Comparison of ENCODE assay signal across 17 cellular contexts in the genomic region with DNA sequence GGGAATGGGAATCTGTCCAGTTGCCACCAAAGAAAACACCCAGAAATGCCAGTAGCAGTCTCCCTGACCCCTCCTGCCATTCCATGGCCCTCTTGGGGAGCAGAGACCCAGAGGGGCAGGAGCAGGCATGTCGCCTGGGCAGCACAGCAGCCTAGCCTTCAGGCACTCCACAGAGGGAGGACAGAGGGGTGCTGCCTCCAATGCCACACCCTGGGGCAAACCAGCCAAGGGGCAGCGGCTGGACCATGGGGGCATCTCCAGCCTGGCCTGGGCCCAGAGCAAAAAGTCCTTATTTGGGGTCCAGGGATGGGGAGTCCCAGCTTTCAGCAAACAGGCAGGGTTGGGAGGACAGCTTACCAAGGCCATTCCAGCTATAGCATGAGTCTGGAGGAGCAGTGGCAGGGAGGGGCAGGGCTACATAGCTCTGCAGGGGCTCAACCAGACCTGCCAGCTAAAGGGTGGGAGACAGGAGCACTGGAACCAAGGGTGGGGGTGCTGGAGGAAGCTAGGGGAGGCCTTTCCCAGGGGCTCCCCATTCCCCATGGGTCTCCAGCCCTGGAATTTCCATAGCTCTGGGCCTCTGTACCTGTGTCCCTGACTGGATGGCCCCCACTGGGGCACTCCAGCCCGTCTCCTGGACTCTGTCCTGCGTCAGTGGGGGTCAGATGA. TPM values are rescaled to one million over a fixed set of nuclear protein-coding genes. Genes with fewer than 3 reads are reported as not detected.
DNase-seq lines count a peak whose midpoint lies in the region; ATAC-seq and TF ChIP-seq lines count a peak whose summit lies in the region.
"Had no signal": no experiment of that assay in that cellular context is flagged by ENCODE, and none has a peak within 500 bp of the region (broad histone marks: within the 10 kb centered on the region; RNA-seq: fewer than 3 reads in every experiment).

No MANE protein-coding gene starts in this region.

- H3K27ac ChIP-seq in breast epithelium, result no peak overlapping the region
- no peak overlapping the region for H3K27ac ChIP-seq in neural progenitor cell
- H3K27ac ChIP-seq: hepatocyte had no signal

- CTCF ChIA-PET in MCF 10A (lab: Yijun Ruan, JAX), result interaction anchor here (0.6 to 0.9 kb wide), 2 partner anchors 37 to 363 kb away, joined by 3 to 5 read pairs; no protein-coding TSS in a partner anchor

- H3K9ac ChIP-seq in neural progenitor cell, result peak overlapping the region; percentile 45

- TF ChIP-seq POLR2A in breast epithelium (IDR thresholded peaks at IDR 0.05), result no peak

- H3K4me1 Mint-ChIP-seq in MCF 10A (ENCODE audit: insufficient read depth, unreplicated experiment), result peaks cover 24% of the 10 kb centered on the region
- peaks cover 93% of the 10 kb centered on the region for H3K4me1 Mint-ChIP-seq in brain
- peaks cover 37% of the 10 kb centered on the region for H3K4me1 Mint-ChIP-seq in neural progenitor cell

- DNase-seq in MCF 10A (ENCODE audit: unreplicated experiment) (no peak), breast epithelium (ENCODE audit: low spot score in 2 of 2) (no peak), neural progenitor cell (ENCODE audit: low spot score) (peak; percentile 1), iPS-NIHi7 (ENCODE audit: extremely low spot score) (no peak), SKM-1 treated with dmso at 0.1 percent for 144 hours (lab: John Stamatoyannopoulos, UW; ENCODE audit: unreplicated experiment) (no peak), DMS79 (lab: John Stamatoyannopoulos, UW) (no peak)
- DNase-seq: activated CD8-positive, alpha-beta T cell treated with anti-CD3 and anti-CD28 coated beads for 36 hours; activated T-cell treated with anti-CD3 and anti-CD28 coated beads, Interleukin-2, amount 50 U/mL, for 72 hours; amygdala; CD8-positive, alpha-beta T cell; left cardiac atrium; NCI-H2227 treated with DMSO at 0.1 percent for 48 hours had no signal

- H3K4me3 ChIP-seq in breast epithelium (no peak overlapping the region), neural progenitor cell (no peak overlapping the region)
- H3K4me3 ChIP-seq: hepatocyte, tibial nerve had no signal

- peaks cover 100% of the 10 kb centered on the region for H4K20me1 ChIP-seq in neural progenitor cell (ENCODE audit: low read depth)

- no peak overlapping the region for H2AFZ ChIP-seq in neural progenitor cell (replicated peaks)
- H2AFZ ChIP-seq: hepatocyte had no signal

- H3K4me3 Mint-ChIP-seq in MCF 10A (ENCODE audit: unreplicated experiment) (no peak overlapping the region), brain (peak overlapping the region in 2 of 5 experiments; percentile 15 to 35), neural progenitor cell (peak overlapping the region; percentile 15)
- H3K4me3 Mint-ChIP-seq: activated CD8-positive, alpha-beta T cell treated with anti-CD3 and anti-CD28 coated beads for 36 hours; CD8-positive, alpha-beta T cell had no signal

- H3K9me3 Mint-ChIP-seq in MCF 10A (ENCODE audit: unreplicated experiment), result no peaks in the 10 kb centered on the region
- H3K9me3 Mint-ChIP-seq in brain, result no peaks in the 10 kb centered on the region
- no peaks in the 10 kb centered on the region for H3K9me3 Mint-ChIP-seq in neural progenitor cell
- H3K9me3 Mint-ChIP-seq: activated CD8-positive, alpha-beta T cell treated with anti-CD3 and anti-CD28 coated beads for 36 hours; activated T-cell treated with anti-CD3 and anti-CD28 coated beads, Interleukin-2, amount 50 U/mL, for 72 hours; CD8-positive, alpha-beta T cell; stimulated activated memory B cell treated with anti-CD40 and anti-IgM and Interleukin-4, amounts not matched to agents 10 μg/mL and 1 μg/mL and 100 μg/mL, for 72 hours had no signal

- no peak overlapping the region for H3K4me2 ChIP-seq in neural progenitor cell
- H3K4me2 ChIP-seq: hepatocyte had no signal

- H3K36me3 Mint-ChIP-seq in MCF 10A (ENCODE audit: insufficient read depth, unreplicated experiment), result peaks cover 15% of the 10 kb centered on the region
- H3K36me3 Mint-ChIP-seq in brain, result no peaks in the 10 kb centered on the region
- H3K36me3 Mint-ChIP-seq in neural progenitor cell, result no peaks in the 10 kb centered on the region
- H3K36me3 Mint-ChIP-seq: stimulated activated memory B cell treated with anti-CD40 and anti-IgM and Interleukin-4, amounts not matched to agents 10 μg/mL and 1 μg/mL and 100 μg/mL, for 72 hours had no signal

- H3K4me1 ChIP-seq in breast epithelium (peaks cover 27 to 34% of the 10 kb centered on the region in 2 donors), neural progenitor cell (peaks cover 44% of the 10 kb centered on the region)

- H3K27me3 ChIP-seq in breast epithelium (no peaks in the 10 kb centered on the region), neural progenitor cell (no peaks in the 10 kb centered on the region)
- H3K27me3 ChIP-seq: hepatocyte, tibial nerve had no signal

- H3F3A ChIP-seq in neural progenitor cell (ENCODE audit: low read depth), result no peaks in the 10 kb centered on the region

- no peaks in the 10 kb centered on the region for H3K27me3 Mint-ChIP-seq in MCF 10A (ENCODE audit: insufficient read depth, unreplicated experiment)
- H3K27me3 Mint-ChIP-seq in brain, result no peaks in the 10 kb centered on the region
- peaks cover 3% of the 10 kb centered on the region for H3K27me3 Mint-ChIP-seq in neural progenitor cell (ENCODE audit: insufficient read depth, low read depth)
- H3K27me3 Mint-ChIP-seq: activated CD8-positive, alpha-beta T cell treated with anti-CD3 and anti-CD28 coated beads for 36 hours; stimulated activated memory B cell treated with anti-CD40 and anti-IgM and Interleukin-4, amounts not matched to agents 10 μg/mL and 1 μg/mL and 100 μg/mL, for 72 hours had no signal

- ATAC-seq in GM21786 (IDR thresholded peaks at IDR 0.05; ENCODE audit: unreplicated experiment), result no peak
- ATAC-seq: activated CD8-positive, alpha-beta T cell treated with anti-CD3 and anti-CD28 coated beads for 36 hours; activated T-cell treated with anti-CD3 and anti-CD28 coated beads, Interleukin-2, amount 50 U/mL, for 72 hours; CD8-positive, alpha-beta T cell; left cardiac atrium; stimulated activated memory B cell treated with anti-CD40 and anti-IgM and Interleukin-4, amounts not matched to agents 10 μg/mL and 1 μg/mL and 100 μg/mL, for 72 hours had no signal

- intact Hi-C loops in MCF 10A (cut with micrococcal nuclease) (no loop called here), breast epithelium (cut with DNase I; ENCODE audit: low total_unique reads) (no loop called here)

- TF ChIP-seq CTCF in MCF 10A (IDR thresholded peaks at IDR 0.05; ENCODE audit: unreplicated experiment) (no peak), breast epithelium (IDR thresholded peaks at IDR 0.05) (no peak), brain (conservative IDR thresholded peaks at IDR 0.05) (no peak), neural progenitor cell (IDR thresholded peaks at IDR 0.05) (no peak)

- POLR2A ChIA-PET in MCF 10A (lab: Yijun Ruan, JAX), result interaction anchor here (0.6 kb wide), 1 partner anchor 705 kb away, joined by 3 read pairs; a partner anchor contains a TSS

- H3K27ac Mint-ChIP-seq in MCF 10A (ENCODE audit: low read depth, unreplicated experiment) (peak overlapping the region; percentile 35), brain (peak overlapping the region in 3 of 5 experiments; percentile 28 to 87 (median 76)), neural progenitor cell (no peak overlapping the region)
- H3K27ac Mint-ChIP-seq: activated CD8-positive, alpha-beta T cell treated with anti-CD3 and anti-CD28 coated beads for 36 hours; activated T-cell treated with anti-CD3 and anti-CD28 coated beads, Interleukin-2, amount 50 U/mL, for 72 hours; CD8-positive, alpha-beta T cell; stimulated activated memory B cell treated with anti-CD40 and anti-IgM and Interleukin-4, amounts not matched to agents 10 μg/mL and 1 μg/mL and 100 μg/mL, for 72 hours had no signal

- H3K36me3 ChIP-seq in breast epithelium (no peaks in the 10 kb centered on the region), neural progenitor cell (no peaks in the 10 kb centered on the region)
- H3K36me3 ChIP-seq: tibial nerve had no signal

- H3K79me2 ChIP-seq in neural progenitor cell (ENCODE audit: low read depth), result peaks cover 100% of the 10 kb centered on the region

- BruUV-seq in MCF 10A (replicated peaks; lab: Mats Ljungman, UMichigan), result no TSS peak

- no peaks in the 10 kb centered on the region for H3K9me3 ChIP-seq in breast epithelium
- no peaks in the 10 kb centered on the region for H3K9me3 ChIP-seq in neural progenitor cell (ENCODE audit: low read depth)
- H3K9me3 ChIP-seq: tibial nerve had no signal

RNA-seq across cellular contexts. Expression of a gene that starts 6.7 kb away (rescaled TPM):
- total RNA-seq in MCF 10A (2022), result 25.6 and 26.8 TPM in 2 replicates
- total RNA-seq in breast epithelium, result 10 to 100 TPM; 21.6 to 26.2 (median 24.6) TPM
- polyA plus RNA-seq in brain (ENCODE audit: insufficient read depth, low read depth, low replicate concordance), result 84.9 TPM
- 14.8 and 21.7 TPM in 2 replicates for total RNA-seq in neural progenitor cell (ENCODE audit: low replicate concordance)

RNA-seq across cellular contexts. Expression of a gene that starts 35.9 kb away (rescaled TPM):
- total RNA-seq in MCF 10A (2022), result 13.3 and 15.2 TPM in 2 replicates
- total RNA-seq in breast epithelium, result 10 to 100 TPM; 11.1 to 14.4 (median 11.4) TPM
- 49.4 TPM for polyA plus RNA-seq in brain (ENCODE audit: insufficient read depth, low read depth, low replicate concordance)
- 19.0 and 28.3 TPM in 2 replicates for total RNA-seq in neural progenitor cell (ENCODE audit: low replicate concordance)
